ENCODE assay signal across 8 cellular contexts in genomic region chr5:100731768-100732167, GRCh38.
DNase-seq lines count a peak whose midpoint lies in the region; ATAC-seq and TF ChIP-seq lines count a peak whose summit lies in the region.

No MANE protein-coding gene starts in this region.

- ATAC-seq in GM21717 (IDR thresholded peaks at IDR 0.05; ENCODE audit: unreplicated experiment), result peak; percentile 99

- no peak for TF ChIP-seq CTCF in BE2C (IDR thresholded peaks at IDR 0.05; ENCODE audit: low read depth, low read length)

- no peaks in the 10 kb centered on the region for H3K9me3 ChIP-seq in BE2C

- DNase-seq in NK-92 treated with Interleukin-12 subunit alpha and Interleukin-12 subunit beta, amount 100 ng/mL, for 24 hours (lab: John Stamatoyannopoulos, UW), result peak; percentile 10
- DNase-seq in NK-92 (lab: John Stamatoyannopoulos, UW; ENCODE audit: unreplicated experiment) (no peak), LHCN-M2 (ENCODE audit: low read depth) (peak; percentile 7), germinal center (ENCODE audit: low spot score) (peak; percentile 8), BE2C (no peak), KG1 (lab: John Stamatoyannopoulos, UW) (no peak), NCI-H1436 (lab: John Stamatoyannopoulos, UW) (no peak)

- no peaks in the 10 kb centered on the region for H3K36me3 ChIP-seq in BE2C

- H3K4me1 ChIP-seq in BE2C, result no peaks in the 10 kb centered on the region; the same call in 1 of the 2 replicates

- H3K4me3 ChIP-seq in BE2C (ENCODE audit: low read depth, low read length), result no peak overlapping the region

- no peaks in the 10 kb centered on the region for H3K27me3 ChIP-seq in BE2C

Comparison
In these comparisons a context has a peak if more than half of its experiments do, and no peak if none do; other contexts are left out.
1. DNase-seq: peak in NK-92 treated with Interleukin-12 subunit alpha and Interleukin-12 subunit beta, amount 100 ng/mL, for 24 hours (single experiment), LHCN-M2 (single experiment) and germinal center (single experiment); none in NK-92 (single experiment), BE2C (single experiment), KG1 (single experiment) and NCI-H1436 (single experiment).